ENCODE assay signal across 1 cellular context in genomic region chr15:64856429-64857145, GRCh38.
TF ChIP-seq lines count a peak whose summit lies in the region.

No MANE protein-coding gene starts in this region.

TF ChIP-seq in HepG2, 621 proteins besides CTCF, POLR2A, EP300 and RAD21 (continued from another document):
- TF ChIP-seq, protein P1, sequence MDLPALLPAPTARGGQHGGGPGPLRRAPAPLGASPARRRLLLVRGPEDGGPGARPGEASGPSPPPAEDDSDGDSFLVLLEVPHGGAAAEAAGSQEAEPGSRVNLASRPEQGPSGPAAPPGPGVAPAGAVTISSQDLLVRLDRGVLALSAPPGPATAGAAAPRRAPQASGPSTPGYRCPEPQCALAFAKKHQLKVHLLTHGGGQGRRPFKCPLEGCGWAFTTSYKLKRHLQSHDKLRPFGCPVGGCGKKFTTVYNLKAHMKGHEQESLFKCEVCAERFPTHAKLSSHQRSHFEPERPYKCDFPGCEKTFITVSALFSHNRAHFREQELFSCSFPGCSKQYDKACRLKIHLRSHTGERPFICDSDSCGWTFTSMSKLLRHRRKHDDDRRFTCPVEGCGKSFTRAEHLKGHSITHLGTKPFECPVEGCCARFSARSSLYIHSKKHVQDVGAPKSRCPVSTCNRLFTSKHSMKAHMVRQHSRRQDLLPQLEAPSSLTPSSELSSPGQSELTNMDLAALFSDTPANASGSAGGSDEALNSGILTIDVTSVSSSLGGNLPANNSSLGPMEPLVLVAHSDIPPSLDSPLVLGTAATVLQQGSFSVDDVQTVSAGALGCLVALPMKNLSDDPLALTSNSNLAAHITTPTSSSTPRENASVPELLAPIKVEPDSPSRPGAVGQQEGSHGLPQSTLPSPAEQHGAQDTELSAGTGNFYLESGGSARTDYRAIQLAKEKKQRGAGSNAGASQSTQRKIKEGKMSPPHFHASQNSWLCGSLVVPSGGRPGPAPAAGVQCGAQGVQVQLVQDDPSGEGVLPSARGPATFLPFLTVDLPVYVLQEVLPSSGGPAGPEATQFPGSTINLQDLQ (CRISPR knock-in tag; IDR thresholded peaks at IDR 0.05): no peak
